ENCODE assay signal across 25 cellular contexts in the genomic region with DNA sequence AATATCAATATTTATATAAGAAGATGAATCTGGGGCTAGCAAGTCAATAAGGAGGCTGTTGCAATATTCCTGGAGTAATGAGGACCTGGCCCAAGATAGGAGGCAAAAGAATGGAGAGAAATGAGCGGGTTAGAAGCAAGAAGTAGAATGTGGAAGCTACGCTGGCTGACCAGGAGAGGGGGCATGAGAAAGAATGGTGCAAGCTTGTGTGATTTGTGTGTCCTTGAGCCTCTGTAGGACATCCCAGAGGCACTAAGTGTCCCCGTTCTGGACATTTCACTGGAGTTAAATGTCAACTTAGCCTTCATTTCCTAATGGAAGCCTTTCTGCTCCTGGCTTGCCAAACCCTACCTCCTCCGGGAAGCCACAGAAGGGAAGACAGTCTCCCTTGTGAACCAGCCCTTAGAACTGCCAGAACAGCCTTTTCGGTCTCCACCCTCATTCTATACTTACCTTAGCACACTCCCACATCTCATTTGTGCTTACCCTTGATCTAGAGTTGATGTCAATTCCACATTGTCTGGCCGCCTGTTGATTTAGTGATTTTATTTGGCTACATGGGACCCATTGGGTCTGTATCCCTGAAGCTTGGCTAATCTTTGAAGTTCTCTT. TPM values are rescaled to one million over a fixed set of nuclear protein-coding genes. Genes with fewer than 3 reads are reported as not detected.
A peak's percentile ranks its signal among the peaks of the same experiment; 100 is the strongest.
DNase-seq lines count a peak whose midpoint lies in the region; ATAC-seq and TF ChIP-seq lines count a peak whose summit lies in the region.
"Had no signal": no experiment of that assay in that cellular context is flagged by ENCODE, and none has a peak within 500 bp of the region (broad histone marks: within the 10 kb centered on the region; RNA-seq: fewer than 3 reads in every experiment).

No MANE protein-coding gene starts in this region.

- TF ChIP-seq CTCF in AG10803 (conservative IDR thresholded peaks at IDR 0.05; ENCODE audit: low read length) (0 out of 2 replicates have a peak, but pooled peaks have one; percentile 13), H9 (conservative IDR thresholded peaks at IDR 0.05) (peak; percentile 55), WTC11 (IDR thresholded peaks at IDR 0.05) (no peak), fibroblast of villous mesenchyme (IDR thresholded peaks at IDR 0.05; ENCODE audit: insufficient read depth, low read depth, low read length) (peak; percentile 19)

- H3K36me3 Mint-ChIP-seq in H9 (ENCODE audit: insufficient read depth in 1 of 3, low read depth in 3 of 3) = no peaks in the 10 kb centered on the region
- H3K36me3 Mint-ChIP-seq in WTC11 = no peaks in the 10 kb centered on the region
- H3K36me3 Mint-ChIP-seq: CD4-positive, CD25-positive, alpha-beta regulatory T cell; T-cell had no signal

- H3K4me3 Mint-ChIP-seq in H9 (no peak overlapping the region), WTC11 (no peak overlapping the region)
- H3K4me3 Mint-ChIP-seq: CD4-positive, CD25-positive, alpha-beta regulatory T cell; nephron progenitor cell; T-cell had no signal

- H3K79me1 ChIP-seq in H9 (ENCODE audit: insufficient read depth, low read depth, low read length, poor library complexity, severe bottlenecking) = no peaks in the 10 kb centered on the region

- H3K4me3 ChIP-seq in AG10803 (ENCODE audit: low read length) (no peak overlapping the region), fibroblast of villous mesenchyme (ENCODE audit: low read depth, low read length) (no peak overlapping the region)
- H3K4me3 ChIP-seq: MG63, upper lobe of left lung had no signal

- CTCF ChIA-PET in WTC11 (lab: Charles Lee) = interaction anchor here (0.5 to 2.0 kb wide), 9 partner anchors 10 to 339 kb away, joined by 3 to 28 read pairs (median 4); a partner anchor contains a TSS

- no peaks in the 10 kb centered on the region for H3K4me1 Mint-ChIP-seq in H9
- no peaks in the 10 kb centered on the region for H3K4me1 Mint-ChIP-seq in WTC11
- H3K4me1 Mint-ChIP-seq: CD4-positive, CD25-positive, alpha-beta regulatory T cell; T-cell had no signal

- POLR2A ChIA-PET in WTC11 (lab: Charles Lee) = interaction anchor here (1.0 kb wide), 1 partner anchor 9 kb away, joined by 4 read pairs; a partner anchor contains a TSS

- no CpG with 5 or more reads among the region's 6 CpGs for WGBS in H9 (ENCODE audit: extremely low coverage, insufficient read length, low lambda C conversion rate)

- no peaks in the 10 kb centered on the region; the same call in none of the 2 replicates for H3K27me3 Mint-ChIP-seq in H9 (ENCODE audit: low read depth)
- H3K27me3 Mint-ChIP-seq in WTC11 (ENCODE audit: low read depth) = no peaks in the 10 kb centered on the region

- H3K9ac ChIP-seq in H9 (ENCODE audit: extremely low read depth, insufficient read length, low read length) = no peak overlapping the region

- no peak overlapping the region for H2BK12ac ChIP-seq in H9 (ENCODE audit: insufficient read length, low read depth, low read length)

- H3K27ac ChIP-seq in H9 (ENCODE audit: insufficient read length, low read depth, low read length) = no peak overlapping the region
- H3K27ac ChIP-seq: upper lobe of left lung had no signal

- H4K20me1 ChIP-seq in H9 (ENCODE audit: control insufficient read depth, insufficient read depth, insufficient read length) = no peaks in the 10 kb centered on the region

- H2BK120ac ChIP-seq in H9 (ENCODE audit: low read depth, low read length, poor library complexity, severe bottlenecking) = no peak overlapping the region

- H3K56ac ChIP-seq in H9 (ENCODE audit: insufficient read length, low read depth, low read length) = no peak overlapping the region

- H4K5ac ChIP-seq in H9 (ENCODE audit: insufficient read length, low read depth, low read length) = no peak overlapping the region

- H3K4me2 ChIP-seq in H9 (ENCODE audit: insufficient read depth, insufficient read length, low read length) = no peak overlapping the region

- H3K23ac ChIP-seq in H9 (ENCODE audit: insufficient read length, low read depth, low read length) = no peak overlapping the region

- H2BK20ac ChIP-seq in H9 (ENCODE audit: low read depth, low read length, poor library complexity, severe bottlenecking) = no peak overlapping the region

- H4K8ac ChIP-seq in H9 (replicated peaks; ENCODE audit: insufficient read length, low read depth, low read length) = no peak overlapping the region

- H3K4ac ChIP-seq in H9 (ENCODE audit: low read depth, low read length) = no peak overlapping the region

- H3K79me2 ChIP-seq in H9 (ENCODE audit: insufficient read depth, low read length) = no peaks in the 10 kb centered on the region

- no peak overlapping the region for H2AK5ac ChIP-seq in H9 (ENCODE audit: insufficient read length, low read length)

- no peaks in the 10 kb centered on the region for H3K23me2 ChIP-seq in H9 (ENCODE audit: insufficient read length, low read depth, low read length, poor library complexity, severe bottlenecking)

- no peaks in the 10 kb centered on the region for H3K4me1 ChIP-seq in H9 (ENCODE audit: insufficient read depth, low read length)
- H3K4me1 ChIP-seq: upper lobe of left lung had no signal

- no peak overlapping the region for H2BK5ac ChIP-seq in H9 (ENCODE audit: insufficient read length, low read length)

- DNase-seq in AG10803 (ENCODE audit: low read depth) = no peak
- DNase-seq in H9 = peak; percentile 42
- DNase-seq in WTC11 (ENCODE audit: low spot score) = no peak
- no peak for DNase-seq in fibroblast of villous mesenchyme (ENCODE audit: low read depth)
- no peak for DNase-seq in GM03348 (ENCODE audit: low spot score)
- DNase-seq: activated naive CD4-positive, alpha-beta T cell treated with anti-CD3 and anti-CD28 coated beads, Interleukin-2, amount 50 U/mL, for 16 hours; activated T-cell treated with anti-CD3 and anti-CD28 coated beads, Interleukin-2, amount 50 U/mL, for 48 hours; CD4-positive, CD25-positive, alpha-beta regulatory T cell; central memory CD4-positive, alpha-beta T cell; foreskin melanocyte; MG63; NCI-H187; NCI-H69; nephron progenitor cell; SHP77; T-cell; upper lobe of left lung had no signal

- H3K9me3 Mint-ChIP-seq in H9 (no peaks in the 10 kb centered on the region), WTC11 (no peaks in the 10 kb centered on the region)
- H3K9me3 Mint-ChIP-seq: CD4-positive, CD25-positive, alpha-beta regulatory T cell; nephron progenitor cell; T-cell had no signal

- H2BK15ac ChIP-seq in H9 (ENCODE audit: low read depth, low read length) = no peak overlapping the region

- H3K18ac ChIP-seq in H9 (ENCODE audit: insufficient read length, low read depth, low read length) = no peak overlapping the region

- H3K27ac Mint-ChIP-seq in H9 (no peak overlapping the region; a peak in 1 of 7 replicates), WTC11 (no peak overlapping the region)
- H3K27ac Mint-ChIP-seq: CD4-positive, CD25-positive, alpha-beta regulatory T cell; nephron progenitor cell; T-cell had no signal

- H3K14ac ChIP-seq in H9 (ENCODE audit: insufficient read depth, low read length) = no peak overlapping the region

- no peak overlapping the region for H3T11ph ChIP-seq in H9 (ENCODE audit: low read length)

- no peak overlapping the region for H2AFZ ChIP-seq in H9 (ENCODE audit: low read length)

- no peaks in the 10 kb centered on the region for H3K9me3 ChIP-seq in H9 (ENCODE audit: control insufficient read depth, low read depth, low read length)
- H3K9me3 ChIP-seq: MG63, upper lobe of left lung had no signal

- ATAC-seq in WTC11 (peak; percentile 77), HG03520 (IDR thresholded peaks at IDR 0.05; ENCODE audit: unreplicated experiment) (no peak), HG03439 (IDR thresholded peaks at IDR 0.05; ENCODE audit: unreplicated experiment) (no peak), GM18502 (IDR thresholded peaks at IDR 0.05; ENCODE audit: poor library complexity, unreplicated experiment) (no peak)
- ATAC-seq: T-cell had no signal

- no peak overlapping the region for H4K91ac ChIP-seq in H9 (ENCODE audit: insufficient read length, low read depth, low read length)

- no peaks in the 10 kb centered on the region for H3K27me3 ChIP-seq in H9 (ENCODE audit: insufficient read depth, low read length)
- H3K27me3 ChIP-seq: MG63, upper lobe of left lung had no signal

TF ChIP-seq in WTC11, 78 proteins besides CTCF, POLR2A, EP300 and RAD21 (continues in another document):
- TF ChIP-seq, protein P1, sequence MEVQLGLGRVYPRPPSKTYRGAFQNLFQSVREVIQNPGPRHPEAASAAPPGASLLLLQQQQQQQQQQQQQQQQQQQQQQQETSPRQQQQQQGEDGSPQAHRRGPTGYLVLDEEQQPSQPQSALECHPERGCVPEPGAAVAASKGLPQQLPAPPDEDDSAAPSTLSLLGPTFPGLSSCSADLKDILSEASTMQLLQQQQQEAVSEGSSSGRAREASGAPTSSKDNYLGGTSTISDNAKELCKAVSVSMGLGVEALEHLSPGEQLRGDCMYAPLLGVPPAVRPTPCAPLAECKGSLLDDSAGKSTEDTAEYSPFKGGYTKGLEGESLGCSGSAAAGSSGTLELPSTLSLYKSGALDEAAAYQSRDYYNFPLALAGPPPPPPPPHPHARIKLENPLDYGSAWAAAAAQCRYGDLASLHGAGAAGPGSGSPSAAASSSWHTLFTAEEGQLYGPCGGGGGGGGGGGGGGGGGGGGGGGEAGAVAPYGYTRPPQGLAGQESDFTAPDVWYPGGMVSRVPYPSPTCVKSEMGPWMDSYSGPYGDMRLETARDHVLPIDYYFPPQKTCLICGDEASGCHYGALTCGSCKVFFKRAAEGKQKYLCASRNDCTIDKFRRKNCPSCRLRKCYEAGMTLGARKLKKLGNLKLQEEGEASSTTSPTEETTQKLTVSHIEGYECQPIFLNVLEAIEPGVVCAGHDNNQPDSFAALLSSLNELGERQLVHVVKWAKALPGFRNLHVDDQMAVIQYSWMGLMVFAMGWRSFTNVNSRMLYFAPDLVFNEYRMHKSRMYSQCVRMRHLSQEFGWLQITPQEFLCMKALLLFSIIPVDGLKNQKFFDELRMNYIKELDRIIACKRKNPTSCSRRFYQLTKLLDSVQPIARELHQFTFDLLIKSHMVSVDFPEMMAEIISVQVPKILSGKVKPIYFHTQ (CRISPR knock-in tag; IDR thresholded peaks at IDR 0.05) = no peak
- TF ChIP-seq ZNF232 (CRISPR knock-in tag; IDR thresholded peaks at IDR 0.05) = no peak

RNA-seq across cellular contexts. Expression of a gene that starts 6.7 kb away (rescaled TPM):
- not detected in 2 replicates for total RNA-seq in H9 (2021)
- not detected in 3 replicates for total RNA-seq in WTC11 (2021)
- total RNA-seq in fibroblast of villous mesenchyme = under 0.01 TPM in 1 of 2 replicates, not detected in the other
- total RNA-seq: activated CD8-positive, alpha-beta memory T cell treated with anti-CD3 and anti-CD28 coated beads for 36 hours; CD4-positive, CD25-positive, alpha-beta regulatory T cell; G401; liver; mononuclear cell; posterior vena cava; T-cell; upper lobe of left lung had no signal

RNA-seq across cellular contexts. Expression of a gene that starts 9.3 kb away (rescaled TPM):
- 5.9 and 6.1 TPM in 2 replicates for total RNA-seq in H9 (2021)
- 10.8 to 11.1 TPM (median 11.1 TPM) in 3 replicates for total RNA-seq in WTC11 (2021)
- 16.4 and 21.6 TPM in 2 replicates for total RNA-seq in fibroblast of villous mesenchyme

RNA-seq across cellular contexts. Expression of a gene that starts 49.2 kb away (rescaled TPM):
- total RNA-seq in H9 (2021) (1.2 and 1.8 TPM in 2 replicates), WTC11 (2021) (2.1 to 3.2 TPM (median 2.8 TPM) in 3 replicates), fibroblast of villous mesenchyme (4.7 and 6.1 TPM in 2 replicates)

RNA-seq across cellular contexts. Expression of a gene that starts 49.3 kb away (rescaled TPM):
- 23.8 and 26.9 TPM in 2 replicates for total RNA-seq in H9 (2021)
- total RNA-seq in WTC11 (2021) = 27.8 to 31.6 TPM (median 31.4 TPM) in 3 replicates
- 45.3 and 49.6 TPM in 2 replicates for total RNA-seq in fibroblast of villous mesenchyme
